Comparison of ENCODE assay signal across 7 cellular contexts in the genomic region with DNA sequence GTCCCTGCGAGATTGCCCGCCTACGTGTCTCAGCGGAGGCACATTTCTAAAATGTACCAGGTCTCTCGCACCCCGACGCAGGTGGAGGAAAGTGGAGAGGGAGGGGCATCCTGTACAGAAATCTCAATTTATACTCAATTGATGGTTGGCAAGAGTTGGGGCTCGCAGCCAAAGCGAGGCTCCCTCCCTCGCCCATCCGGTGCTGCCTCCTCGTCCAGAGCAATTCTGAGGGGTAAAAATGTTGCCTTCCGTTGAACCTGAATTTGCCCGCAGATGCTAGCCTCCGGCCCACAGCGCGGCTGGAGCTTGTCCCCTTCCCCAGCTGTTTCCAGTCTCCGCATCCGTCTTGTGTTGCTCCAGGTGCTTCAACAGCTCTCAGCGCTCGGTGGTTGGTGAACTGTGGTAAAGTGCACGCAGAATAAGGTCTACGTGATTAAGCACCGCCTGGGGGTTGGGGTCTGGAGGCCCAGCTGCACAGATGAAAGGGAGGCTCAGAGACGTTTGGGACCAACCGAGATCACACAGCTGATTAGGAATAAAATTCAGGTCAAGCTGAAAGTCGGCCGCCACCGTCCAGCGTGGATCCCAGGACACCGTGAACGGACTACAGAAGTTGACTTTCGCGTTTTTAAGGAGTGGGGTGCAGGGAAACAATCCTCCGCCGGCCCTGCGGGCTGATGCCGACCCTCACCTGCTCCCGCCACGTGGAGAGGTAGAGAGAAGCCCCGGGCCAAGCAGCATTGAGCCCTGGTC. TPM values are rescaled to one million over a fixed set of nuclear protein-coding genes. Genes with fewer than 3 reads are reported as not detected.
DNase-seq lines count a peak whose midpoint lies in the region; ATAC-seq, FAIRE-seq and TF ChIP-seq lines count a peak whose summit lies in the region.

No MANE protein-coding gene starts in this region.

- DNase-seq in T-cell = peak in 29 of 34 experiments; percentile 12 to 54 (median 34)
- DNase-seq in fibroblast of mammary gland (ENCODE audit: low read depth) = no peak
- peak in 1 of 6 donors; percentile 30 for DNase-seq in pancreas
- DNase-seq in hepatic stellate cell (ENCODE audit: low spot score) = no peak
- no peak for DNase-seq in retina

- peaks cover 0 to 28% (median 14%) of the 10 kb centered on the region in 3 donors for H3K4me1 ChIP-seq in pancreas

- H3K27ac Mint-ChIP-seq in T-cell = peak overlapping the region; percentile 97 to 98

- peaks cover 4 to 5% of the 10 kb centered on the region in 2 donors for H3K27me3 Mint-ChIP-seq in T-cell

- no peaks in the 10 kb centered on the region for H3K27me3 ChIP-seq in pancreas

- peaks cover 21% of the 10 kb centered on the region for H3K36me3 Mint-ChIP-seq in T-cell

- TF ChIP-seq CTCF in fibroblast of mammary gland (conservative IDR thresholded peaks at IDR 0.05; ENCODE audit: control insufficient read depth, insufficient read depth, low read depth, low read length) (no peak), pancreas (IDR thresholded peaks at IDR 0.05) (no peak)

- H3K4me3 ChIP-seq in fibroblast of mammary gland (ENCODE audit: control insufficient read depth, low read depth, low read length) (peak overlapping the region; percentile 61), pancreas (peak overlapping the region in 3 of 4 donors; percentile 4 to 93 (median 79))

- ATAC-seq in GM18858 (IDR thresholded peaks at IDR 0.05; ENCODE audit: unreplicated experiment) (peak; percentile 13), HG03095 (IDR thresholded peaks at IDR 0.05; ENCODE audit: unreplicated experiment) (peak; percentile 12), T-cell (replicated peaks in 1 of 4) (peak; percentile 3 to 21 (median 8)), pancreas (peak; percentile 4 to 27 (median 14))

- peaks cover 0 to 22% (median 0%) of the 10 kb centered on the region in 3 donors for H3K36me3 ChIP-seq in pancreas

- no peaks in the 10 kb centered on the region for H3K9me3 Mint-ChIP-seq in T-cell

- CTCF ChIA-PET in T-cell (lab: Charles Lee) = interaction anchor here in 1 of 2 donors (1.4 kb wide), 2 partner anchors 23 to 128 kb away, joined by 4 to 7 read pairs; no protein-coding TSS in a partner anchor

- no peak for FAIRE-seq in pancreas (lab: Jason Lieb, UNC)

- peaks cover 38 to 39% (median 39%) of the 10 kb centered on the region in 3 donors for H3K4me1 Mint-ChIP-seq in T-cell

- WGBS in pancreas, 2 donors = 9 to 11% methylated on average over 40 to 41 of the region's 41 CpGs

- intact Hi-C loops in pancreas (cut with DNase I) = no loop called here

- H3K4me3 Mint-ChIP-seq in T-cell = peak overlapping the region; percentile 88 to 95 (median 89)

- H3K9me3 ChIP-seq in pancreas = no peaks in the 10 kb centered on the region

- POLR2A ChIA-PET in T-cell (lab: Charles Lee) = no interaction called here

- peak overlapping the region in 3 of 4 donors; percentile 24 to 62 (median 62) for H3K27ac ChIP-seq in pancreas

RNA-seq across cellular contexts. Expression of a gene that starts 0.8 kb away (rescaled TPM):
- total RNA-seq in T-cell = 100 to 1,000 TPM; 136 to 171 (median 165) TPM
- total RNA-seq in pancreas = 10 to 100 TPM; 19.3 to 38.1 (median 23.0) TPM
- 10 to 100 TPM; 48.5 to 52.0 TPM for polyA plus RNA-seq in pancreas

Comparison
In these comparisons a context has a peak if more than half of its experiments do, and no peak if none do; other contexts are left out.
1. DNase-seq: peak in T-cell (29 of 34); none in fibroblast of mammary gland (single experiment), hepatic stellate cell (single experiment) and retina (single experiment).
2. Peak in every context shown above with its lines, with median percentiles within 50 percentile points of each other: ATAC-seq.